39 cellular contexts compared by ENCODE assay signal in genomic region chr5:39691136-39691535, GRCh38.
"Had no signal": no experiment of that assay in that cellular context is flagged by ENCODE, and none has a peak within 500 bp of the region (broad histone marks: within the 10 kb centered on the region; RNA-seq: fewer than 3 reads in every experiment).

No MANE protein-coding gene starts in this region.

- H3K36me3 ChIP-seq: adrenal gland, ascending aorta, brain microvascular endothelial cell, breast epithelium, cardiac muscle cell had no signal

- H3K4me3 ChIP-seq: adrenal gland, ascending aorta, body of pancreas, breast epithelium, cardiac muscle cell had no signal

- H3K4me3 Mint-ChIP-seq: activated naive CD4-positive, alpha-beta T cell treated with anti-CD3 and anti-CD28 coated beads for 36 hours; activated naive CD4-positive, alpha-beta T cell treated with anti-CD3 and anti-CD28 coated beads, Interleukin-2, amount 10 ng/mL, durations not matched to agents 7 days and 5 days; activated naive CD4-positive, alpha-beta T cell treated with anti-CD3 and anti-CD28 coated beads, Interleukin-2, amount 50 U/mL, for 24 hours; activated naive CD8-positive, alpha-beta T cell; activated naive CD8-positive, alpha-beta T cell treated with anti-CD3 and anti-CD28 coated beads for 36 hours; activated naive CD8-positive, alpha-beta T cell treated with anti-CD3 and anti-CD28 coated beads, Interleukin-2, amount 10 ng/mL, durations not matched to agents 7 days and 5 days; activated naive CD8-positive, alpha-beta T cell treated with anti-CD3 and anti-CD28 coated beads, Interleukin-2, amount 50 U/mL, for 24 hours; activated T-cell treated with anti-CD3 and anti-CD28 coated beads, Interleukin-2, amount 50 U/mL, for 24 hours; activated T-cell treated with anti-CD3 and anti-CD28 coated beads, Interleukin-2, amount 50 U/mL, for 4 hours; activated T-cell treated with anti-CD3 and anti-CD28 coated beads, Interleukin-2, amount 50 U/mL, for 72 hours; activated T-helper 17 cell treated with anti-CD3 and anti-CD28 coated beads, Interleukin-2, amount 50 U/mL, for 72 hours; brain; central memory CD8-positive, alpha-beta T cell had no signal

- H3K36me3 Mint-ChIP-seq: activated naive CD4-positive, alpha-beta T cell treated with anti-CD3 and anti-CD28 coated beads, Interleukin-2, amount 10 ng/mL, durations not matched to agents 7 days and 5 days; activated naive CD4-positive, alpha-beta T cell treated with anti-CD3 and anti-CD28 coated beads, Interleukin-2, amount 50 U/mL, for 24 hours; activated naive CD4-positive, alpha-beta T cell treated with anti-CD3 and anti-CD28 coated beads, Interleukin-2, amount 50 U/mL, for 72 hours; activated naive CD8-positive, alpha-beta T cell; activated naive CD8-positive, alpha-beta T cell treated with anti-CD3 and anti-CD28 coated beads for 36 hours; activated naive CD8-positive, alpha-beta T cell treated with anti-CD3 and anti-CD28 coated beads, Interleukin-2, amount 10 ng/mL, durations not matched to agents 7 days and 5 days; brain had no signal

- ATAC-seq: activated naive CD4-positive, alpha-beta T cell treated with anti-CD3 and anti-CD28 coated beads, Interleukin-2, amount 50 U/mL, for 72 hours; activated naive CD8-positive, alpha-beta T cell treated with anti-CD3 and anti-CD28 coated beads, Interleukin-2, amount 50 U/mL, for 24 hours; activated T-cell treated with anti-CD3 and anti-CD28 coated beads, Interleukin-2, amount 50 U/mL, for 4 hours; activated T-cell treated with anti-CD3 and anti-CD28 coated beads, Interleukin-2, amount 50 U/mL, for 72 hours; activated T-helper 17 cell treated with anti-CD3 and anti-CD28 coated beads, Interleukin-2, amount 50 U/mL, for 72 hours; body of pancreas had no signal

- H3K27me3 Mint-ChIP-seq: brain had no signal

- H3K27ac ChIP-seq: adrenal gland, ascending aorta, body of pancreas, brain microvascular endothelial cell, breast epithelium, cardiac muscle cell had no signal

- H3K4me1 ChIP-seq: adrenal gland, ascending aorta, body of pancreas, breast epithelium had no signal

- FAIRE-seq: astrocyte, bronchial epithelial cell had no signal

- DNase-seq: activated effector memory CD4-positive, alpha-beta T cell treated with anti-CD3 and anti-CD28 coated beads, Interleukin-2, amount 50 U/mL, for 16 hours; activated effector memory CD4-positive, alpha-beta T cell treated with Interleukin-2 at 50 U/mL for 16 hours; activated gamma-delta T cell; activated gamma-delta T cell treated with Interleukin-2 at 50 U/mL for 16 hours; activated naive CD4-positive, alpha-beta T cell; activated naive CD4-positive, alpha-beta T cell treated with anti-CD3 and anti-CD28 coated beads for 36 hours; activated naive CD4-positive, alpha-beta T cell treated with anti-CD3 and anti-CD28 coated beads, Interleukin-2, amount 10 ng/mL, durations not matched to agents 7 days and 5 days; activated naive CD4-positive, alpha-beta T cell treated with anti-CD3 and anti-CD28 coated beads, Interleukin-2, amount 50 U/mL, for 16 hours; activated naive CD4-positive, alpha-beta T cell treated with Interleukin-2 at 50 U/mL for 16 hours; activated naive CD8-positive, alpha-beta T cell treated with anti-CD3 and anti-CD28 coated beads for 36 hours; activated naive CD8-positive, alpha-beta T cell treated with anti-CD3 and anti-CD28 coated beads, Interleukin-2, amount 10 ng/mL, durations not matched to agents 7 days and 5 days; activated naive CD8-positive, alpha-beta T cell treated with anti-CD3 and anti-CD28 coated beads, Interleukin-2, amount 50 U/mL, for 24 hours; activated T-cell treated with anti-CD3 and anti-CD28 coated beads, Interleukin-2, amount 50 U/mL, for 1 hour; activated T-cell treated with anti-CD3 and anti-CD28 coated beads, Interleukin-2, amount 50 U/mL, for 24 hours; activated T-cell treated with anti-CD3 and anti-CD28 coated beads, Interleukin-2, amount 50 U/mL, for 4 hours; activated T-cell treated with anti-CD3 and anti-CD28 coated beads, Interleukin-2, amount 50 U/mL, for 48 hours; activated T-cell treated with anti-CD3 and anti-CD28 coated beads, Interleukin-2, amount 50 U/mL, for 72 hours; adrenal gland; amniotic stem cell; amygdala; anterior cingulate cortex; aorta; body of pancreas; brain microvascular endothelial cell; caudate nucleus; central memory CD4-positive, alpha-beta T cell; cerebellar nuclear complex had no signal

- H3K27me3 ChIP-seq: adrenal gland, ascending aorta, body of pancreas, brain microvascular endothelial cell, breast epithelium, cardiac muscle cell had no signal

- H3K9me3 Mint-ChIP-seq: activated naive CD4-positive, alpha-beta T cell treated with anti-CD3 and anti-CD28 coated beads, Interleukin-2, amount 50 U/mL, for 24 hours; activated naive CD8-positive, alpha-beta T cell treated with anti-CD3 and anti-CD28 coated beads, Interleukin-2, amount 10 ng/mL, durations not matched to agents 7 days and 5 days; activated naive CD8-positive, alpha-beta T cell treated with anti-CD3 and anti-CD28 coated beads, Interleukin-2, amount 50 U/mL, for 24 hours; activated T-helper 17 cell treated with anti-CD3 and anti-CD28 coated beads, Interleukin-2, amount 50 U/mL, for 72 hours; activated T-helper 2 cell treated with anti-CD3 and anti-CD28 coated beads, Interferon-gamma antibody, Interleukin-2, Interleukin-4, amounts not matched to agents 10 μg/mL and 5 μg/mL and 100 μg/mL, durations not matched to agents 14 hours and 24 hours and 36 hours; central memory CD8-positive, alpha-beta T cell had no signal

- H3K9me3 ChIP-seq: adrenal gland, body of pancreas had no signal

- H3K27ac Mint-ChIP-seq: activated naive CD4-positive, alpha-beta T cell treated with anti-CD3 and anti-CD28 coated beads for 36 hours; activated naive CD4-positive, alpha-beta T cell treated with anti-CD3 and anti-CD28 coated beads, Interleukin-2, amount 10 ng/mL, durations not matched to agents 7 days and 5 days; activated naive CD4-positive, alpha-beta T cell treated with anti-CD3 and anti-CD28 coated beads, Interleukin-2, amount 50 U/mL, for 24 hours; activated naive CD4-positive, alpha-beta T cell treated with anti-CD3 and anti-CD28 coated beads, Interleukin-2, amount 50 U/mL, for 72 hours; activated naive CD8-positive, alpha-beta T cell; activated naive CD8-positive, alpha-beta T cell treated with anti-CD3 and anti-CD28 coated beads for 36 hours; activated naive CD8-positive, alpha-beta T cell treated with anti-CD3 and anti-CD28 coated beads, Interleukin-2, amount 10 ng/mL, durations not matched to agents 7 days and 5 days; activated naive CD8-positive, alpha-beta T cell treated with anti-CD3 and anti-CD28 coated beads, Interleukin-2, amount 50 U/mL, for 24 hours; activated T-cell treated with anti-CD3 and anti-CD28 coated beads, Interleukin-2, amount 50 U/mL, for 24 hours; activated T-cell treated with anti-CD3 and anti-CD28 coated beads, Interleukin-2, amount 50 U/mL, for 72 hours; activated T-helper 17 cell treated with anti-CD3 and anti-CD28 coated beads, Interleukin-2, amount 50 U/mL, for 72 hours; activated T-helper 2 cell treated with anti-CD3 and anti-CD28 coated beads, Interferon-gamma antibody, Interleukin-2, Interleukin-4, amounts not matched to agents 10 μg/mL and 5 μg/mL and 100 μg/mL, durations not matched to agents 14 hours and 24 hours and 36 hours; brain had no signal

- H3K4me1 Mint-ChIP-seq: activated naive CD4-positive, alpha-beta T cell treated with anti-CD3 and anti-CD28 coated beads, Interleukin-2, amount 10 ng/mL, durations not matched to agents 7 days and 5 days; activated naive CD4-positive, alpha-beta T cell treated with anti-CD3 and anti-CD28 coated beads, Interleukin-2, amount 50 U/mL, for 24 hours; activated naive CD8-positive, alpha-beta T cell treated with anti-CD3 and anti-CD28 coated beads for 36 hours; activated naive CD8-positive, alpha-beta T cell treated with anti-CD3 and anti-CD28 coated beads, Interleukin-2, amount 10 ng/mL, durations not matched to agents 7 days and 5 days; activated naive CD8-positive, alpha-beta T cell treated with anti-CD3 and anti-CD28 coated beads, Interleukin-2, amount 50 U/mL, for 24 hours; activated T-helper 17 cell treated with anti-CD3 and anti-CD28 coated beads, Interleukin-2, amount 50 U/mL, for 72 hours; brain; central memory CD8-positive, alpha-beta T cell had no signal
